ENCODE assay signal across 8 cellular contexts in genomic region chr3:37993811-37994638, GRCh38. TPM values are rescaled to one million over a fixed set of nuclear protein-coding genes. Genes with fewer than 3 reads are reported as not detected.
DNase-seq lines count a peak whose midpoint lies in the region; ATAC-seq and TF ChIP-seq lines count a peak whose summit lies in the region.

No MANE protein-coding gene starts in this region.

- intact Hi-C loops in CD8-positive, alpha-beta T cell (cut with DNase I, micrococcal nuclease): loop anchor here in 1 of 2 experiments (2.0 kb wide), 1 partner anchor 19 kb away; no protein-coding TSS in a partner anchor

- no peaks in the 10 kb centered on the region for H3K9me3 ChIP-seq in CD8-positive, alpha-beta T cell (ENCODE audit: low read length)

- no peaks in the 10 kb centered on the region for H3K27me3 ChIP-seq in CD8-positive, alpha-beta T cell (ENCODE audit: insufficient read depth, low read length)
- H3K27me3 ChIP-seq in layer of hippocampus (ENCODE audit: control insufficient read depth, insufficient read depth, low read length): no peaks in the 10 kb centered on the region

- peak overlapping the region; percentile 66 for H3K27ac ChIP-seq in CD8-positive, alpha-beta T cell (ENCODE audit: low read depth, low read length)
- H3K27ac ChIP-seq in layer of hippocampus (ENCODE audit: low read depth, low read length): peak overlapping the region; percentile 56

- H3K36me3 ChIP-seq in CD8-positive, alpha-beta T cell (ENCODE audit: insufficient read depth, low read length): peaks cover 7% of the 10 kb centered on the region

- peak in 6 of 7 experiments; percentile 45 to 79 (median 48) for DNase-seq in CD8-positive, alpha-beta T cell
- DNase-seq in GM20000 (ENCODE audit: low spot score): peak; percentile 73
- peak in 39 of 76 experiments; percentile 3 to 67 (median 44) for DNase-seq in HUDEP-2 (lab: John Stamatoyannopoulos, UW; ENCODE audit: unreplicated experiment in 76 of 76)
- DNase-seq in WTC11 (ENCODE audit: low spot score): peak; percentile 60
- DNase-seq in chondrocyte (ENCODE audit: low spot score): peak; percentile 87
- DNase-seq in stimulated activated CD4-positive, alpha-beta T cell treated with anti-CD3 and anti-CD28 coated beads, Interleukin-2, amount 100 ng/mL, for 24 hours: peak; percentile 77 to 81
- DNase-seq in DMS79 (lab: John Stamatoyannopoulos, UW): no peak

- peak overlapping the region; percentile 78 for H3K4me3 ChIP-seq in CD8-positive, alpha-beta T cell (ENCODE audit: low read depth, low read length)

- peak; percentile 39 for ATAC-seq in CD8-positive, alpha-beta T cell
- ATAC-seq in WTC11: peak; percentile 43

- CTCF ChIA-PET in CD8-positive, alpha-beta T cell (lab: Charles Lee): interaction anchor here (2.1 kb wide), 1 partner anchor 20 kb away, joined by 11 read pairs; no protein-coding TSS in a partner anchor
- CTCF ChIA-PET in WTC11 (lab: Charles Lee): interaction anchor here (0.8 to 1.0 kb wide), 3 partner anchors 8 to 137 kb away, joined by 3 to 12 read pairs (median 4); no protein-coding TSS in a partner anchor

- no peak for TF ChIP-seq CTCF in CD8-positive, alpha-beta T cell (IDR thresholded peaks at IDR 0.05)
- no peak for TF ChIP-seq CTCF in GM20000 (IDR thresholded peaks at IDR 0.05; ENCODE audit: extremely low read depth, missing control alignments)
- TF ChIP-seq CTCF in WTC11 (IDR thresholded peaks at IDR 0.05): no peak
- peak; percentile 28 for TF ChIP-seq CTCF in chondrocyte (IDR thresholded peaks at IDR 0.05)

- H3K4me1 Mint-ChIP-seq in CD8-positive, alpha-beta T cell (ENCODE audit: low read depth): peaks cover 55% of the 10 kb centered on the region
- H3K4me1 Mint-ChIP-seq in WTC11 (peaks cover 30% of the 10 kb centered on the region), chondrocyte (ENCODE audit: low read depth) (peaks cover 19% of the 10 kb centered on the region)

- no peaks in the 10 kb centered on the region for H3K9me3 Mint-ChIP-seq in CD8-positive, alpha-beta T cell
- no peaks in the 10 kb centered on the region for H3K9me3 Mint-ChIP-seq in WTC11
- no peaks in the 10 kb centered on the region for H3K9me3 Mint-ChIP-seq in chondrocyte (ENCODE audit: low read depth)

- H3K27ac Mint-ChIP-seq in CD8-positive, alpha-beta T cell: peak overlapping the region; percentile 96
- H3K27ac Mint-ChIP-seq in WTC11 (no peak overlapping the region; the same call in 1 of the 2 replicates), chondrocyte (ENCODE audit: unreplicated experiment) (peak overlapping the region; percentile 92)

- H3K4me3 Mint-ChIP-seq in CD8-positive, alpha-beta T cell: peak overlapping the region; percentile 95
- peak overlapping the region; percentile 85 for H3K4me3 Mint-ChIP-seq in WTC11
- H3K4me3 Mint-ChIP-seq in chondrocyte (ENCODE audit: unreplicated experiment): peak overlapping the region; percentile 75

- H3K4me1 ChIP-seq in CD8-positive, alpha-beta T cell (ENCODE audit: insufficient read depth, low read length): peaks cover 57% of the 10 kb centered on the region

- no peaks in the 10 kb centered on the region for H3K27me3 Mint-ChIP-seq in CD8-positive, alpha-beta T cell (ENCODE audit: low read depth)
- H3K27me3 Mint-ChIP-seq in WTC11 (ENCODE audit: low read depth): peaks cover 29% of the 10 kb centered on the region
- H3K27me3 Mint-ChIP-seq in chondrocyte (ENCODE audit: low read depth): no peaks in the 10 kb centered on the region

- POLR2A ChIA-PET in CD8-positive, alpha-beta T cell (lab: Charles Lee): no interaction called here
- POLR2A ChIA-PET in WTC11 (lab: Charles Lee): interaction anchor here (0.5 to 0.7 kb wide), 2 partner anchors 8 to 284 kb away, joined by 3 to 10 read pairs; no protein-coding TSS in a partner anchor

- H3K36me3 Mint-ChIP-seq in CD8-positive, alpha-beta T cell: peaks cover 24% of the 10 kb centered on the region
- H3K36me3 Mint-ChIP-seq in WTC11 (peaks cover 2% of the 10 kb centered on the region; the same call in 1 of the 2 replicates), chondrocyte (ENCODE audit: low read depth) (no peaks in the 10 kb centered on the region)

TF ChIP-seq in WTC11, 78 proteins besides CTCF, POLR2A, EP300 and RAD21 (continues in another document):
- TF ChIP-seq USF2 (CRISPR knock-in tag; IDR thresholded peaks at IDR 0.05) (peak; percentile 78), SOX15 (CRISPR knock-in tag; IDR thresholded peaks at IDR 0.05) (no peak), USF1 (CRISPR knock-in tag; IDR thresholded peaks at IDR 0.05) (peak; percentile 79; the same call in 1 of the 2 replicates), SMAD3 (CRISPR knock-in tag; IDR thresholded peaks at IDR 0.05; ENCODE audit: borderline replicate concordance) (peak; percentile 46; the same call in 1 of the 2 replicates), FOXP4 (CRISPR knock-in tag; IDR thresholded peaks at IDR 0.05) (peak; percentile 83; the same call in 1 of the 2 replicates), MXD4 (CRISPR knock-in tag; IDR thresholded peaks at IDR 0.05; ENCODE audit: borderline replicate concordance) (no peak), ZNF317 (CRISPR knock-in tag; IDR thresholded peaks at IDR 0.05; ENCODE audit: borderline replicate concordance, low read depth) (no peak), ATF3 (CRISPR knock-in tag; conservative IDR thresholded peaks at IDR 0.05) (no peak), ZMAT4 (CRISPR knock-in tag; IDR thresholded peaks at IDR 0.05) (no peak), E2F1 (CRISPR knock-in tag; IDR thresholded peaks at IDR 0.05) (peak; percentile 46; the same call in 1 of the 2 replicates), MYBL2 (CRISPR knock-in tag; IDR thresholded peaks at IDR 0.05) (no peak), FOXP1 (CRISPR knock-in tag; IDR thresholded peaks at IDR 0.05; ENCODE audit: borderline replicate concordance) (peak; percentile 51; the same call in 1 of the 2 replicates), MAX (CRISPR knock-in tag; IDR thresholded peaks at IDR 0.05) (peak; percentile 89), TEAD1 (CRISPR knock-in tag; IDR thresholded peaks at IDR 0.05) (peak; percentile 36; the same call in 1 of the 2 replicates), SP1 (CRISPR knock-in tag; conservative IDR thresholded peaks at IDR 0.05) (peak; percentile 73), GTF2I (CRISPR knock-in tag; conservative IDR thresholded peaks at IDR 0.05) (no peak)

RNA-seq across cellular contexts. Expression of gene VILL, which starts 3.4 kb away (rescaled TPM):
- total RNA-seq in CD8-positive, alpha-beta T cell: 10 to 100 TPM; 19.0 to 19.6 TPM
- total RNA-seq in WTC11 (2021) (4.7 to 5.9 TPM (median 4.7 TPM) in 3 replicates), chondrocyte (1.7 to 2.6 TPM (median 1.7 TPM) in 3 replicates)

RNA-seq across cellular contexts. Expression of gene PLCD1, which starts 35.4 kb away (rescaled TPM):
- total RNA-seq in CD8-positive, alpha-beta T cell: 10 to 100 TPM; 64.4 to 70.8 TPM
- 29.9 to 33.3 TPM (median 32.6 TPM) in 3 replicates for total RNA-seq in WTC11 (2021)
- total RNA-seq in chondrocyte: 19.0 to 28.2 TPM (median 23.6 TPM) in 3 replicates

RNA-seq across cellular contexts. Expression of gene DLEC1, which starts 45.0 kb away (rescaled TPM):
- total RNA-seq in CD8-positive, alpha-beta T cell: 1 to 10 TPM; 1.8 to 1.9 TPM
- total RNA-seq in WTC11 (2021): 0.81 to 1.4 TPM (median 1.1 TPM) in 3 replicates
- total RNA-seq in chondrocyte: 0.17 to 0.29 TPM (median 0.18 TPM) in 3 replicates
